ENCODE assay signal across 14 cellular contexts in genomic region chr14:103094406-103095209, GRCh38. TPM values are rescaled to one million over a fixed set of nuclear protein-coding genes. Genes with fewer than 3 reads are reported as not detected.
DNase-seq lines count a peak whose midpoint lies in the region; ATAC-seq and TF ChIP-seq lines count a peak whose summit lies in the region.
"Had no signal": no experiment of that assay in that cellular context is flagged by ENCODE, and none has a peak within 500 bp of the region (broad histone marks: within the 10 kb centered on the region; RNA-seq: fewer than 3 reads in every experiment).

Gene EXOC3L4, plus strand, starts transcription at chr14:103094725. Its CDS starts 5,495 bp downstream, at chr14:103100220.

- H3K27ac ChIP-seq in SJCRH30 = no peak within 1 kb of the TSS

- peak in 1 of 2 experiments; percentile 39 for DNase-seq in SJCRH30
- no peak for DNase-seq in left cardiac atrium
- no peak for DNase-seq in type B pancreatic cell (ENCODE audit: extremely low spot score, unreplicated experiment)
- no peak for DNase-seq in stimulated activated CD4-positive, alpha-beta T cell treated with anti-CD3 and anti-CD28 coated beads, Interleukin-12 subunit alpha, Interleukin-12 subunit beta, amount 100 ng/mL, for 4 hours
- DNase-seq in stimulated activated naive CD4-positive, alpha-beta T cell (lab: John Stamatoyannopoulos, UW) = no peak
- no peak for DNase-seq in HCEC 1CT
- no peak for DNase-seq in activated gamma-delta T cell treated with Interleukin-2 at 50 U/mL for 16 hours
- DNase-seq: activated CD4-positive, alpha-beta T cell treated with anti-CD3 and anti-CD28 coated beads for 4 hours; stimulated activated CD4-positive, alpha-beta T cell treated with anti-CD3 and anti-CD28 coated beads, Interleukin-2, amount 100 ng/mL, for 48 hours; T-helper 1 cell had no signal

- peak within 1 kb of the TSS in 2 of 3 experiments; percentile 15 to 54 for H3K4me3 Mint-ChIP-seq in nephron
- H3K4me3 Mint-ChIP-seq in type B pancreatic cell = peak within 1 kb of the TSS; percentile 55
- H3K4me3 Mint-ChIP-seq: activated T-helper 17 cell treated with anti-CD3 and anti-CD28 coated beads, Interleukin-2, amount 50 U/mL, for 72 hours; brain had no signal

- H3K4me1 Mint-ChIP-seq in nephron (no peaks in the 10 kb centered on the region), type B pancreatic cell (ENCODE audit: unreplicated experiment) (peaks cover 6% of the 10 kb centered on the region)
- H3K4me1 Mint-ChIP-seq: activated T-helper 17 cell treated with anti-CD3 and anti-CD28 coated beads, Interleukin-2, amount 50 U/mL, for 72 hours had no signal

- H3K36me3 Mint-ChIP-seq in nephron (ENCODE audit: low read depth) = no peaks in the 10 kb centered on the region
- H3K36me3 Mint-ChIP-seq in type B pancreatic cell = no peaks in the 10 kb centered on the region
- H3K36me3 Mint-ChIP-seq: brain had no signal

- no peaks in the 10 kb centered on the region for H3K9me3 ChIP-seq in SJCRH30 (replicated peaks)

- no peaks in the 10 kb centered on the region for H3K36me3 ChIP-seq in SJCRH30

- peaks cover 26% of the 10 kb centered on the region for H3K27me3 ChIP-seq in SJCRH30

- H3K4me1 ChIP-seq in SJCRH30 = peaks cover 5% of the 10 kb centered on the region; the same call in 1 of the 2 replicates

- peak within 1 kb of the TSS; percentile 32 for H3K4me3 ChIP-seq in SJCRH30

- peaks cover 18% of the 10 kb centered on the region for H3K27me3 Mint-ChIP-seq in nephron (ENCODE audit: low read depth)
- H3K27me3 Mint-ChIP-seq in type B pancreatic cell = peaks cover 3% of the 10 kb centered on the region

- no peak for TF ChIP-seq CTCF in nephron (IDR thresholded peaks at IDR 0.05; ENCODE audit: unreplicated experiment in 3 of 3)
- no peak for TF ChIP-seq CTCF in type B pancreatic cell (conservative IDR thresholded peaks at IDR 0.05)

- ATAC-seq in left cardiac atrium = peak; percentile 19 to 34
- ATAC-seq: activated T-helper 17 cell treated with anti-CD3 and anti-CD28 coated beads, Interleukin-2, amount 50 U/mL, for 72 hours had no signal

- H3K9me3 Mint-ChIP-seq in nephron (no peaks in the 10 kb centered on the region), type B pancreatic cell (no peaks in the 10 kb centered on the region)
- H3K9me3 Mint-ChIP-seq: activated T-helper 17 cell treated with anti-CD3 and anti-CD28 coated beads, Interleukin-2, amount 50 U/mL, for 72 hours had no signal

- H3K27ac Mint-ChIP-seq in nephron (peak within 1 kb of the TSS; percentile 61 to 90 (median 87)), type B pancreatic cell (peak within 1 kb of the TSS; percentile 70)
- H3K27ac Mint-ChIP-seq: activated T-helper 17 cell treated with anti-CD3 and anti-CD28 coated beads, Interleukin-2, amount 50 U/mL, for 72 hours had no signal

- intact Hi-C loops in left cardiac atrium (cut with DNase I) = no loop called here

RNA-seq across cellular contexts. Expression of gene EXOC3L4, which starts in this region (rescaled TPM):
- total RNA-seq in SJCRH30 (2014; rRNA removed; shearing (Covaris generic)) = not detected in 2 replicates
- total RNA-seq in left cardiac atrium = under 1 TPM; 0.91 to 0.92 TPM
- total RNA-seq in type B pancreatic cell (ENCODE audit: low replicate concordance) = 4.0 and 4.1 TPM in 2 replicates
- total RNA-seq: activated T-helper 17 cell treated with anti-CD3 and anti-CD28 coated beads, Interleukin-2, amount 50 U/mL, for 72 hours; M059J had no signal

Comparison
In these comparisons a context has a peak if more than half of its experiments do, and no peak if none do; other contexts are left out.
1. Peak in ATAC-seq in left cardiac atrium; RNA of the gene not detected or under 1 TPM.